Comparison of ENCODE assay signal across 10 cellular contexts in genomic region chr2:212912445-212913103, GRCh38.
DNase-seq lines count a peak whose midpoint lies in the region; ATAC-seq and TF ChIP-seq lines count a peak whose summit lies in the region.
"Had no signal": no experiment of that assay in that cellular context is flagged by ENCODE, and none has a peak within 500 bp of the region (broad histone marks: within the 10 kb centered on the region; RNA-seq: fewer than 3 reads in every experiment).

No MANE protein-coding gene starts in this region.

- TF ChIP-seq CTCF in RWPE2 (IDR thresholded peaks at IDR 0.05; ENCODE audit: poor library complexity, severe bottlenecking) (no peak), fibroblast of pulmonary artery (IDR thresholded peaks at IDR 0.05; ENCODE audit: low read length, missing control alignments) (no peak), tibial nerve (IDR thresholded peaks at IDR 0.05) (no peak), ovary (IDR thresholded peaks at IDR 0.05) (no peak)

- H3K27ac ChIP-seq in RWPE2 (ENCODE audit: poor library complexity, severe bottlenecking) (peak overlapping the region; percentile 94), tibial nerve (no peak overlapping the region), ovary (no peak overlapping the region)

- H3K36me3 ChIP-seq in RWPE2 (ENCODE audit: low read depth), result no peaks in the 10 kb centered on the region
- no peaks in the 10 kb centered on the region for H3K36me3 ChIP-seq in tibial nerve
- H3K36me3 ChIP-seq in ovary, result no peaks in the 10 kb centered on the region

- intact Hi-C loops in ovary (cut with DNase I), result no loop called here

- no peak for TF ChIP-seq EP300 in tibial nerve (IDR thresholded peaks at IDR 0.05)
- TF ChIP-seq EP300 in ovary (IDR thresholded peaks at IDR 0.05), result no peak

- H3K27me3 ChIP-seq in RWPE2 (ENCODE audit: insufficient read depth, poor library complexity, severe bottlenecking) (no peaks in the 10 kb centered on the region), tibial nerve (no peaks in the 10 kb centered on the region), ovary (no peaks in the 10 kb centered on the region)

- H3K4me1 ChIP-seq in RWPE2 (ENCODE audit: insufficient read depth, poor library complexity, severe bottlenecking) (peaks cover 49% of the 10 kb centered on the region), tibial nerve (peaks cover 0 to 7% (median 0%) of the 10 kb centered on the region in 4 donors), ovary (ENCODE audit: insufficient read depth) (no peaks in the 10 kb centered on the region)

- no peak for TF ChIP-seq POLR2A in tibial nerve (IDR thresholded peaks at IDR 0.05)
- TF ChIP-seq POLR2A in ovary (IDR thresholded peaks at IDR 0.05), result no peak

- ATAC-seq in RWPE2 (ENCODE audit: low read depth) (peak; percentile 97), GM18861 (IDR thresholded peaks at IDR 0.05; ENCODE audit: unreplicated experiment) (no peak)

- no peaks in the 10 kb centered on the region for H3K9me3 ChIP-seq in RWPE2 (ENCODE audit: severe bottlenecking)
- no peaks in the 10 kb centered on the region for H3K9me3 ChIP-seq in tibial nerve
- H3K9me3 ChIP-seq in ovary, result no peaks in the 10 kb centered on the region

- DNase-seq in GM04503 (ENCODE audit: low read depth), result peak; percentile 54
- DNase-seq in RWPE2 (ENCODE audit: low spot score), result peak; percentile 89
- peak; percentile 88 for DNase-seq in fibroblast of pulmonary artery (ENCODE audit: low read depth)
- DNase-seq in pulmonary artery endothelial cell (ENCODE audit: low read depth, low spot score), result peak; percentile 64
- no peak for DNase-seq in RKO (ENCODE audit: low spot score)
- DNase-seq in tibial nerve (ENCODE audit: low spot score in 2 of 2), result no peak
- no peak for DNase-seq in ovary
- DNase-seq: activated CD4-positive, CD25-positive, alpha-beta regulatory T cell treated with anti-CD3 and anti-CD28 coated beads, Interleukin-2, amount 50 U/mL, for 72 hours; midbrain had no signal

- whole genome bisulfite sequencing in tibial nerve, 2 donors, result 54 to 57% methylated on average over 7 of the region's 7 CpGs
- 73 to 77% (median 73%) methylated on average over 7 of the region's 7 CpGs for WGBS in ovary, 3 donors

- no peak overlapping the region for H3K4me3 ChIP-seq in RWPE2 (ENCODE audit: severe bottlenecking)
- no peak overlapping the region for H3K4me3 ChIP-seq in fibroblast of pulmonary artery (replicated peaks; ENCODE audit: low read depth, low read length)
- H3K4me3 ChIP-seq in tibial nerve, result no peak overlapping the region
- no peak overlapping the region for H3K4me3 ChIP-seq in ovary

Comparison
In these comparisons a context has a peak if more than half of its experiments do, and no peak if none do; other contexts are left out.
1. DNase-seq: peak in GM04503 (single experiment), RWPE2 (single experiment), fibroblast of pulmonary artery (single experiment) and pulmonary artery endothelial cell (single experiment); none in RKO (single experiment), tibial nerve (0 of 2) and ovary (0 of 5).